Comparison of ENCODE assay signal across 9 cellular contexts in genomic region chr16:85372627-85373372, GRCh38.
DNase-seq lines count a peak whose midpoint lies in the region; ATAC-seq and TF ChIP-seq lines count a peak whose summit lies in the region.
"Had no signal": no experiment of that assay in that cellular context is flagged by ENCODE, and none has a peak within 500 bp of the region (broad histone marks: within the 10 kb centered on the region; RNA-seq: fewer than 3 reads in every experiment).

No MANE protein-coding gene starts in this region.

- H3K79me2 ChIP-seq in GM23248 (ENCODE audit: insufficient read depth), result peaks cover 64% of the 10 kb centered on the region

- H3K4me2 ChIP-seq in GM23248 (ENCODE audit: unreplicated experiment), result peak overlapping the region; percentile 84

- no peaks in the 10 kb centered on the region for H3K9me2 ChIP-seq in GM23248 (ENCODE audit: insufficient read depth)

- no peaks in the 10 kb centered on the region for H3K9me3 ChIP-seq in GM23248 (ENCODE audit: low read depth)
- no peaks in the 10 kb centered on the region for H3K9me3 ChIP-seq in heart left ventricle

- ATAC-seq in GM19452 (IDR thresholded peaks at IDR 0.05; ENCODE audit: unreplicated experiment) (no peak), HG02623 (IDR thresholded peaks at IDR 0.05; ENCODE audit: unreplicated experiment) (no peak), heart left ventricle (no peak)

- peak overlapping the region; percentile 86 for H3K27ac ChIP-seq in GM23248
- H3K27ac ChIP-seq in heart left ventricle, result peak overlapping the region in 1 of 12 donors; percentile 63

- in situ Hi-C loops in GM23248 (cut with MboI), result no loop called here

- TF ChIP-seq POLR2A in heart left ventricle (IDR thresholded peaks at IDR 0.05), result no peak

- WGBS in GM23248 (ENCODE audit: low coverage in 1 of 2, low lambda C conversion rate in 2 of 2, missing lambda C conversion rate in 2 of 2), 2 experiments, result 38 to 39% methylated on average over 15 of the region's 15 CpGs
- WGBS in heart left ventricle, 4 donors, result 83 to 86% (median 84%) methylated on average over 13 to 15 of the region's 15 CpGs

- peak overlapping the region; percentile 87 for H3K9ac ChIP-seq in GM23248

- H4K20me1 ChIP-seq in GM23248 (ENCODE audit: insufficient read depth), result no peaks in the 10 kb centered on the region

- H3K36me3 ChIP-seq in GM23248 (ENCODE audit: low read depth), result no peaks in the 10 kb centered on the region
- H3K36me3 ChIP-seq in heart left ventricle, result no peaks in the 10 kb centered on the region

- H3K4me3 ChIP-seq in GM23248 (peak overlapping the region; percentile 30; the same call in 1 of the 2 replicates), epithelial cell of proximal tubule (ENCODE audit: low read depth, low read length) (no peak overlapping the region), heart left ventricle (no peak overlapping the region)

- H3K27me3 ChIP-seq in GM23248 (replicated peaks; ENCODE audit: insufficient read depth) (no peaks in the 10 kb centered on the region), heart left ventricle (no peaks in the 10 kb centered on the region)

- peak; percentile 95 for DNase-seq in GM23248
- peak; percentile 67 for DNase-seq in RKO (ENCODE audit: low spot score)
- peak; percentile 27 for DNase-seq in epithelial cell of proximal tubule (ENCODE audit: low read depth)
- peak; percentile 2 for DNase-seq in stimulated activated CD8-positive, alpha-beta memory T cell treated with anti-CD3 and anti-CD28 coated beads, Interleukin-15, amount 100 ng/mL, for 1 hour (ENCODE audit: low read depth)
- DNase-seq in HT-29 (ENCODE audit: low spot score), result no peak
- DNase-seq in heart left ventricle, result no peak
- DNase-seq: naive B cell had no signal

- peaks cover 53% of the 10 kb centered on the region for H3K4me1 ChIP-seq in GM23248 (ENCODE audit: insufficient read depth)
- H3K4me1 ChIP-seq in heart left ventricle, result peaks cover 0 to 38% (median 16%) of the 10 kb centered on the region in 12 donors

- intact Hi-C loops in heart left ventricle (cut with DNase I), result loop anchor here in 1 of 10 donors (5.0 kb wide), 1 partner anchor 240 kb away; the partner anchor contains the start of gene GSE1

- H2AFZ ChIP-seq in GM23248, result no peak overlapping the region

- peaks cover 13% of the 10 kb centered on the region; the same call in 1 of the 2 replicates for H3F3A ChIP-seq in GM23248 (ENCODE audit: insufficient read depth)

- no peak for TF ChIP-seq CTCF in epithelial cell of proximal tubule (conservative IDR thresholded peaks at IDR 0.05; ENCODE audit: low read depth, low read length)
- TF ChIP-seq CTCF in heart left ventricle (IDR thresholded peaks at IDR 0.05), result no peak

Comparison
In these comparisons a context has a peak if more than half of its experiments do, and no peak if none do; other contexts are left out.
1. DNase-seq: peak in GM23248 (single experiment), RKO (single experiment), epithelial cell of proximal tubule (single experiment) and stimulated activated CD8-positive, alpha-beta memory T cell treated with anti-CD3 and anti-CD28 coated beads, Interleukin-15, amount 100 ng/mL, for 1 hour (single experiment); none in HT-29 (single experiment) and heart left ventricle (0 of 5).